10 cellular contexts compared by ENCODE assay signal in the genomic region with DNA sequence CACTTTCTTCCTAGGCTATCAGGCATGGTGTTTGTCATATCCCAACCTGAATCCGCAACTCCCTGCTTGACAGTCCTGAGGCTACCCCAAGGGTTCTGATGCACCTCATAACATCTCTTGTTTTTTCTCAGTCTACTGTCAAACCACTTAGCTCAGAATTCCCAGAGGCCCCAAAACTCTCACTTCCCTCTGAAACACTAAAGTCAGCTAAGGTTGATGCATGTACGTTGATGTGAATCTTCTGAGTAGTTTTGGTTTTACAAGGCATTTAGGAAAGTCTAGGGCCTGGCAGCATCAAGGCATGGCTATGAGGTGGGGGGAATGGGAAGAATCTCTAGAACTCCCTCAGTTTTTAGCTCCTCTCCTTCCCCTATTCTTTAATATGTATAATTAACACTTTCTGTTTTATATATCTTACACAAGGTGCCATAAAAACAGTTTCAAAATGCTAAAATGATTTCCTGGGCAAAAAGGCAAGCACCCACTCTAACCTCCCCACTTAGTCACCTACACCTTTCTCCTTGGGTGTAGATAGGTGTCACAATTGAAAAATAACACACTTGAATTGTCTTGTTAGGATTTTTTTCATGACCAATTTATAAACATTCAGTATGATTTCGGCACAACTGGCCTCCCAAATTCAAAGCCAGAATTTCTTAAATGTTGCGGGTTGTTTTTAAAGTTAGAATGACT.
DNase-seq lines count a peak whose midpoint lies in the region; ATAC-seq and TF ChIP-seq lines count a peak whose summit lies in the region.
"Had no signal": no experiment of that assay in that cellular context is flagged by ENCODE, and none has a peak within 500 bp of the region (broad histone marks: within the 10 kb centered on the region; RNA-seq: fewer than 3 reads in every experiment).

No MANE protein-coding gene starts in this region.

- intact Hi-C loops in esophagus muscularis mucosa (cut with DNase I): no loop called here

- no peaks in the 10 kb centered on the region for H3K27me3 Mint-ChIP-seq in natural killer cell treated with Interleukin-12 subunit alpha and Interleukin-12 subunit beta and Interleukin-15 and Interleukin-18, amount 100 ng/mL, for 72 hours
- no peaks in the 10 kb centered on the region for H3K27me3 Mint-ChIP-seq in effector memory CD8-positive, alpha-beta T cell
- H3K27me3 Mint-ChIP-seq: CD4-positive, alpha-beta T cell had no signal

- H3K4me1 Mint-ChIP-seq in natural killer cell treated with Interleukin-12 subunit alpha and Interleukin-12 subunit beta and Interleukin-15 and Interleukin-18, amount 100 ng/mL, for 72 hours (ENCODE audit: low read depth in 2 of 2): peaks cover 42 to 43% of the 10 kb centered on the region in 2 donors
- H3K4me1 Mint-ChIP-seq in effector memory CD8-positive, alpha-beta T cell (ENCODE audit: low read depth in 2 of 2): peaks cover 8 to 19% of the 10 kb centered on the region in 2 donors

- peak overlapping the region; percentile 28 for H2AFZ ChIP-seq in MM.1S (ENCODE audit: low read length)

- 0 out of 2 replicates have a peak overlapping the region, but pooled peaks have one; percentile 18 for H3K4me3 ChIP-seq in MM.1S (ENCODE audit: low read length)
- H3K4me3 ChIP-seq in esophagus muscularis mucosa: no peak overlapping the region

- H3K27ac ChIP-seq in MM.1S (ENCODE audit: low read length) (peak overlapping the region; percentile 65; the same call in 1 of the 2 replicates), esophagus muscularis mucosa (replicated peaks in 1 of 4) (no peak overlapping the region)

- TF ChIP-seq EP300 in esophagus muscularis mucosa (IDR thresholded peaks at IDR 0.05): no peak

- H3F3A ChIP-seq in MM.1S (ENCODE audit: insufficient read depth, low read length): peaks cover 21% of the 10 kb centered on the region

- H3K9ac ChIP-seq in MM.1S (ENCODE audit: low read length): peak overlapping the region; percentile 6; the same call in 1 of the 2 replicates

- ATAC-seq in GM18499 (IDR thresholded peaks at IDR 0.05; ENCODE audit: insufficient read depth, unreplicated experiment) (peak; percentile 75), GM19463 (IDR thresholded peaks at IDR 0.05; ENCODE audit: unreplicated experiment) (peak; percentile 87), HG02973 (IDR thresholded peaks at IDR 0.05; ENCODE audit: unreplicated experiment) (peak; percentile 87)
- ATAC-seq in natural killer cell treated with Interleukin-12 subunit alpha and Interleukin-12 subunit beta and Interleukin-15 and Interleukin-18, amount 100 ng/mL, for 72 hours: no peak
- no peak for ATAC-seq in effector memory CD8-positive, alpha-beta T cell (replicated peaks)

- H3K9me3 ChIP-seq in MM.1S (replicated peaks; ENCODE audit: insufficient read depth, low read length): no peaks in the 10 kb centered on the region
- no peaks in the 10 kb centered on the region for H3K9me3 ChIP-seq in esophagus muscularis mucosa

- H3K9me3 Mint-ChIP-seq in natural killer cell treated with Interleukin-12 subunit alpha and Interleukin-12 subunit beta and Interleukin-15 and Interleukin-18, amount 100 ng/mL, for 72 hours: peaks cover 4% of the 10 kb centered on the region
- H3K9me3 Mint-ChIP-seq in effector memory CD8-positive, alpha-beta T cell: no peaks in the 10 kb centered on the region
- H3K9me3 Mint-ChIP-seq: CD4-positive, alpha-beta T cell had no signal

- H3K79me2 ChIP-seq in MM.1S (ENCODE audit: low read length): no peaks in the 10 kb centered on the region

- no peak for TF ChIP-seq POLR2A in esophagus muscularis mucosa (IDR thresholded peaks at IDR 0.05; ENCODE audit: low read depth)

- TF ChIP-seq CTCF in MM.1S (IDR thresholded peaks at IDR 0.05; ENCODE audit: low read length): no peak
- no peak for TF ChIP-seq CTCF in esophagus muscularis mucosa (IDR thresholded peaks at IDR 0.05)

- no peaks in the 10 kb centered on the region for H3K27me3 ChIP-seq in MM.1S (replicated peaks; ENCODE audit: insufficient read depth, low read length)
- H3K27me3 ChIP-seq in esophagus muscularis mucosa: no peaks in the 10 kb centered on the region

- H4K20me1 ChIP-seq in MM.1S (ENCODE audit: insufficient read depth, low read length): no peaks in the 10 kb centered on the region

- DNase-seq in MM.1S (peak; percentile 38), esophagus muscularis mucosa (ENCODE audit: extremely low spot score) (no peak), SW480 (ENCODE audit: low spot score) (no peak)
- DNase-seq in natural killer cell treated with Interleukin-12 subunit alpha and Interleukin-12 subunit beta and Interleukin-15 and Interleukin-18, amount 100 ng/mL, for 72 hours (ENCODE audit: low spot score): no peak
- no peak for DNase-seq in effector memory CD8-positive, alpha-beta T cell
- DNase-seq: anterior cingulate cortex; CD4-positive, alpha-beta T cell had no signal

- WGBS in esophagus muscularis mucosa: 95% methylated on average over 4 of the region's 4 CpGs

- no peak overlapping the region for H3K4me3 Mint-ChIP-seq in natural killer cell treated with Interleukin-12 subunit alpha and Interleukin-12 subunit beta and Interleukin-15 and Interleukin-18, amount 100 ng/mL, for 72 hours
- no peak overlapping the region for H3K4me3 Mint-ChIP-seq in effector memory CD8-positive, alpha-beta T cell
- H3K4me3 Mint-ChIP-seq: CD4-positive, alpha-beta T cell had no signal

- H3K4me1 ChIP-seq in MM.1S (ENCODE audit: low read length) (peaks cover 25% of the 10 kb centered on the region), esophagus muscularis mucosa (no peaks in the 10 kb centered on the region)

- H3K36me3 Mint-ChIP-seq in natural killer cell treated with Interleukin-12 subunit alpha and Interleukin-12 subunit beta and Interleukin-15 and Interleukin-18, amount 100 ng/mL, for 72 hours: peaks cover 8% of the 10 kb centered on the region
- H3K36me3 Mint-ChIP-seq in effector memory CD8-positive, alpha-beta T cell (ENCODE audit: insufficient read depth): peaks cover 8% of the 10 kb centered on the region

- peak overlapping the region; percentile 63 for H3K4me2 ChIP-seq in MM.1S (ENCODE audit: low read depth, low read length)

- no peaks in the 10 kb centered on the region for H3K9me2 ChIP-seq in MM.1S (replicated peaks; ENCODE audit: insufficient read depth, low read length)

- H3K36me3 ChIP-seq in MM.1S (replicated peaks; ENCODE audit: insufficient read depth, low read length): no peaks in the 10 kb centered on the region
- H3K36me3 ChIP-seq in esophagus muscularis mucosa: no peaks in the 10 kb centered on the region

- H3K27ac Mint-ChIP-seq in natural killer cell treated with Interleukin-12 subunit alpha and Interleukin-12 subunit beta and Interleukin-15 and Interleukin-18, amount 100 ng/mL, for 72 hours: peak overlapping the region in 1 of 2 donors; percentile 56
- no peak overlapping the region for H3K27ac Mint-ChIP-seq in effector memory CD8-positive, alpha-beta T cell
- H3K27ac Mint-ChIP-seq: CD4-positive, alpha-beta T cell had no signal

Comparison
In these comparisons a context has a peak if more than half of its experiments do, and no peak if none do; other contexts are left out.
1. ATAC-seq: peak in GM18499 (single experiment), GM19463 (single experiment) and HG02973 (single experiment); none in natural killer cell treated with Interleukin-12 subunit alpha and Interleukin-12 subunit beta and Interleukin-15 and Interleukin-18, amount 100 ng/mL, for 72 hours (0 of 2) and effector memory CD8-positive, alpha-beta T cell (single experiment).